In genomic region chr9:96322736-96323135, GRCh38 we compare ENCODE assay signal across 11 cellular contexts. TPM values are rescaled to one million over a fixed set of nuclear protein-coding genes. Genes with fewer than 3 reads are reported as not detected.
"Had no signal": no experiment of that assay in that cellular context is flagged by ENCODE, and none has a peak within 500 bp of the region (broad histone marks: within the 10 kb centered on the region; RNA-seq: fewer than 3 reads in every experiment).

No MANE protein-coding gene starts in this region.

RNA-seq across cellular contexts. Expression of gene HSD17B3, which starts 20.8 kb away (rescaled TPM):
- total RNA-seq: activated B cell treated with CpG ODN at 0.5 μM for 24 hours; activated CD8-positive, alpha-beta T cell treated with anti-CD3 and anti-CD28 coated beads for 36 hours; activated T-cell treated with anti-CD3 and anti-CD28 coated beads, Interleukin-2, amount 50 U/mL, for 4 hours; activated T-helper 17 cell treated with anti-CD3 and anti-CD28 coated beads, Interleukin-2, amount 50 U/mL, for 72 hours; astrocyte; cerebellum; epithelial cell of proximal tubule; esophagus mucosa; foreskin keratinocyte; gastrocnemius medialis; T-helper 1 cell treated with Interleukin-12 subunit alpha and Interleukin-12 subunit beta and Interleukin-4 antibody, amounts not matched to agents 30 ng/mL and 1 ng/mL, for 36 hours had no signal
